ENCODE assay signal across 8 cellular contexts in genomic region chr6:41028618-41029486, GRCh38. TPM values are rescaled to one million over a fixed set of nuclear protein-coding genes. Genes with fewer than 3 reads are reported as not detected.
A peak's percentile ranks its signal among the peaks of the same experiment; 100 is the strongest.
DNase-seq lines count a peak whose midpoint lies in the region; TF ChIP-seq lines count a peak whose summit lies in the region.

No MANE protein-coding gene starts in this region.

- intact Hi-C loops in left ventricle myocardium inferior (cut with micrococcal nuclease): no loop called here

- TF ChIP-seq CTCF in BJ (IDR thresholded peaks at IDR 0.05; ENCODE audit: insufficient read depth, low read depth, low read length): no peak
- TF ChIP-seq CTCF in WERI-Rb-1 (IDR thresholded peaks at IDR 0.05; ENCODE audit: low read depth, low read length): no peak
- no peak for TF ChIP-seq CTCF in left ventricle myocardium inferior (IDR thresholded peaks at IDR 0.05; ENCODE audit: borderline replicate concordance)

- H3K36me3 ChIP-seq in BJ (ENCODE audit: control insufficient read depth, insufficient read depth, low read length) (no peaks in the 10 kb centered on the region), H7 (replicated peaks; ENCODE audit: control insufficient read depth, insufficient read depth, low read length) (no peaks in the 10 kb centered on the region), WERI-Rb-1 (no peaks in the 10 kb centered on the region), left ventricle myocardium inferior (no peaks in the 10 kb centered on the region)

- H3K4me1 ChIP-seq in left ventricle myocardium inferior: peaks cover 18% of the 10 kb centered on the region

- CTCF ChIA-PET in BJ (lab: Yijun Ruan, JAX): interaction anchor here (0.7 to 11.0 kb wide), 43 partner anchors 8 to 1694 kb away, joined by 3 to 184 read pairs (median 4); partner anchors contain the start of genes TSPO2 and UNC5CL

- no peaks in the 10 kb centered on the region for H3K9me3 ChIP-seq in WERI-Rb-1 (ENCODE audit: severe bottlenecking)
- no peaks in the 10 kb centered on the region for H3K9me3 ChIP-seq in left ventricle myocardium inferior (replicated peaks)

- DNase-seq in BJ (ENCODE audit: low read depth) (no peak), H7 (no peak), WERI-Rb-1 (no peak), left ventricle myocardium inferior (no peak), activated gamma-delta T cell treated with Interleukin-2 at 50 U/mL for 16 hours (no peak), NCI-H2171 treated with DMSO at 0.1 percent for 48 hours (lab: John Stamatoyannopoulos, UW) (no peak), SIG-M5 treated with dmso at 0.1 percent for 504 hours (lab: John Stamatoyannopoulos, UW; ENCODE audit: unreplicated experiment) (no peak)

- H3K27me3 ChIP-seq in BJ (ENCODE audit: control insufficient read depth, insufficient read depth, low read length) (peaks cover 2% of the 10 kb centered on the region; the same call in 1 of the 2 replicates), H7 (ENCODE audit: control insufficient read depth, insufficient read depth, low read length) (no peaks in the 10 kb centered on the region), WERI-Rb-1 (ENCODE audit: insufficient read depth, low read depth, severe bottlenecking) (no peaks in the 10 kb centered on the region), left ventricle myocardium inferior (ENCODE audit: low read depth) (no peaks in the 10 kb centered on the region)

- peak overlapping the region; percentile 72 for H3K27ac ChIP-seq in WERI-Rb-1
- peak overlapping the region; percentile 80 for H3K27ac ChIP-seq in left ventricle myocardium inferior (replicated peaks)
- H3K27ac ChIP-seq in skin epidermis: peak overlapping the region in 20 of 21 experiments; percentile 1 to 87 (median 68)

- POLR2A ChIA-PET in BJ (lab: Charles Lee): no interaction called here

- H3K4me3 ChIP-seq in BJ (ENCODE audit: low read depth, low read length): peak overlapping the region; percentile 30
- peak overlapping the region; percentile 62 for H3K4me3 ChIP-seq in H7 (ENCODE audit: insufficient read depth, low read depth, low read length)
- H3K4me3 ChIP-seq in WERI-Rb-1 (ENCODE audit: low read depth, low read length): peak overlapping the region; percentile 57
- H3K4me3 ChIP-seq in left ventricle myocardium inferior: peak overlapping the region; percentile 69
- H3K4me3 ChIP-seq in skin epidermis: peak overlapping the region; percentile 31 to 51 (median 39)

RNA-seq across cellular contexts. Expression of gene UNC5CL, which starts 10.2 kb away (rescaled TPM):
- polyA plus RNA-seq in BJ (2011; rRNA removed): not detected in 2 replicates
- not detected in 2 replicates for polyA minus RNA-seq in BJ (2011; rRNA and poly(A)+ RNA removed)
- 4.2 and 4.3 TPM in 2 replicates for total RNA-seq in H7 (2014; rRNA removed; shearing (Covaris generic))
- total RNA-seq in left ventricle myocardium inferior: 0.27 TPM

RNA-seq across cellular contexts. Expression of gene TSPO2, which starts 13.4 kb away (rescaled TPM):
- polyA plus RNA-seq in BJ (2011; rRNA removed): not detected in 2 replicates
- not detected in 2 replicates for polyA minus RNA-seq in BJ (2011; rRNA and poly(A)+ RNA removed)
- not detected in 2 replicates for total RNA-seq in H7 (2014; rRNA removed; shearing (Covaris generic))
- total RNA-seq in left ventricle myocardium inferior: not detected

RNA-seq across cellular contexts. Expression of gene APOBEC2, which starts 24.1 kb away (rescaled TPM):
- polyA plus RNA-seq in BJ (2011; rRNA removed): not detected in 2 replicates
- not detected in 2 replicates for polyA minus RNA-seq in BJ (2011; rRNA and poly(A)+ RNA removed)
- total RNA-seq in H7 (2014; rRNA removed; shearing (Covaris generic)): 0.14 TPM in 1 of 2 replicates, not detected in the other
- 219 TPM for total RNA-seq in left ventricle myocardium inferior

RNA-seq across cellular contexts. Expression of gene OARD1, which starts 43.3 kb away (rescaled TPM):
- 3.4 and 6.7 TPM in 2 replicates for polyA plus RNA-seq in BJ (2011; rRNA removed)
- polyA minus RNA-seq in BJ (2011; rRNA and poly(A)+ RNA removed): 2.5 and 2.6 TPM in 2 replicates
- 15.3 and 23.2 TPM in 2 replicates for total RNA-seq in H7 (2014; rRNA removed; shearing (Covaris generic))
- total RNA-seq in left ventricle myocardium inferior: 19.9 TPM

RNA-seq across cellular contexts. Expression of gene NFYA, which starts 43.9 kb away (rescaled TPM):
- 7.6 and 7.7 TPM in 2 replicates for polyA plus RNA-seq in BJ (2011; rRNA removed)
- polyA minus RNA-seq in BJ (2011; rRNA and poly(A)+ RNA removed): 15.5 and 17.0 TPM in 2 replicates
- 12.1 and 20.0 TPM in 2 replicates for total RNA-seq in H7 (2014; rRNA removed; shearing (Covaris generic))
- 12.5 TPM for total RNA-seq in left ventricle myocardium inferior

Comparison
In these comparisons a context has a peak if more than half of its experiments do, and no peak if none do; other contexts are left out.
1. RNA of gene APOBEC2, which starts 24.1 kb away (total RNA-seq): 219 TPM in left ventricle myocardium inferior (single experiment); 0.14 TPM in H7; every median in the first group is over 100 times any median in the second.
2. Peak in every context shown above with its lines, with median percentiles within 50 percentile points of each other: H3K4me3 ChIP-seq and H3K27ac ChIP-seq.